Comparison of ENCODE assay signal across 20 cellular contexts in genomic region chr3:169250000-169250399, GRCh38.
"Had no signal": no experiment of that assay in that cellular context is flagged by ENCODE, and none has a peak within 500 bp of the region (broad histone marks: within the 10 kb centered on the region; RNA-seq: fewer than 3 reads in every experiment).

No MANE protein-coding gene starts in this region.

- H3K4me3 Mint-ChIP-seq: activated naive CD8-positive, alpha-beta T cell treated with anti-CD3 and anti-CD28 coated beads for 36 hours; activated T-cell treated with anti-CD3 and anti-CD28 coated beads, Interleukin-2, amount 50 U/mL, for 4 hours; mesothelial cell of epicardium; naive thymus-derived CD8-positive, alpha-beta T cell; stimulated activated naive B cell treated with anti-CD40 and anti-IgM and Interleukin-4, amounts not matched to agents 10 μg/mL and 1 μg/mL and 100 μg/mL, for 72 hours had no signal

- H3K27me3 Mint-ChIP-seq: activated naive CD8-positive, alpha-beta T cell treated with anti-CD3 and anti-CD28 coated beads for 36 hours; stimulated activated naive B cell treated with anti-CD40 and anti-IgM and Interleukin-4, amounts not matched to agents 10 μg/mL and 1 μg/mL and 100 μg/mL, for 72 hours had no signal

- H3K27ac Mint-ChIP-seq: activated naive CD8-positive, alpha-beta T cell treated with anti-CD3 and anti-CD28 coated beads for 36 hours; mesothelial cell of epicardium; naive thymus-derived CD8-positive, alpha-beta T cell; stimulated activated naive B cell treated with anti-CD40 and anti-IgM and Interleukin-4, amounts not matched to agents 10 μg/mL and 1 μg/mL and 100 μg/mL, for 72 hours had no signal

- DNase-seq: activated CD4-positive, alpha-beta T cell treated with anti-CD3 and anti-CD28 coated beads for 4 hours; activated CD4-positive, alpha-beta T cell treated with anti-CD3 and anti-CD28 coated beads, Interleukin-2, amount 50 U/mL, for 48 hours; activated CD4-positive, CD25-positive, alpha-beta regulatory T cell; activated CD8-positive, alpha-beta memory T cell treated with anti-CD3 and anti-CD28 coated beads, Interleukin-2, amount 50 U/mL, for 48 hours; activated naive CD4-positive, alpha-beta T cell treated with Interleukin-2 at 50 U/mL for 16 hours; activated naive CD8-positive, alpha-beta T cell treated with anti-CD3 and anti-CD28 coated beads for 36 hours; activated T-cell treated with anti-CD3 and anti-CD28 coated beads, Interleukin-2, amount 50 U/mL, for 4 hours; central memory CD4-positive, alpha-beta T cell; effector memory CD4-positive, alpha-beta T cell; foreskin keratinocyte; kidney; left ventricle myocardium inferior; naive thymus-derived CD8-positive, alpha-beta T cell; posterior cingulate gyrus; stimulated activated CD4-positive, alpha-beta T cell treated with anti-CD3 and anti-CD28 coated beads, Interleukin-2, amount 100 ng/mL, for 48 hours; stimulated activated CD8-positive, alpha-beta memory T cell treated with anti-CD3 and anti-CD28 coated beads, Interleukin-4, amount 100 ng/mL, for 48 hours; stimulated activated naive B cell treated with anti-CD40 and anti-IgM and Interleukin-4, amounts not matched to agents 10 μg/mL and 1 μg/mL and 100 μg/mL, for 72 hours; transverse colon; uterus had no signal

- ATAC-seq: activated T-cell treated with anti-CD3 and anti-CD28 coated beads, Interleukin-2, amount 50 U/mL, for 4 hours; foreskin keratinocyte; naive thymus-derived CD8-positive, alpha-beta T cell; stimulated activated naive B cell treated with anti-CD40 and anti-IgM and Interleukin-4, amounts not matched to agents 10 μg/mL and 1 μg/mL and 100 μg/mL, for 72 hours had no signal

- H3K9me3 Mint-ChIP-seq: activated naive CD8-positive, alpha-beta T cell treated with anti-CD3 and anti-CD28 coated beads for 36 hours; activated T-cell treated with anti-CD3 and anti-CD28 coated beads, Interleukin-2, amount 50 U/mL, for 4 hours; mesothelial cell of epicardium; naive thymus-derived CD8-positive, alpha-beta T cell; stimulated activated naive B cell treated with anti-CD40 and anti-IgM and Interleukin-4, amounts not matched to agents 10 μg/mL and 1 μg/mL and 100 μg/mL, for 72 hours had no signal

- H3K4me1 Mint-ChIP-seq: activated naive CD8-positive, alpha-beta T cell treated with anti-CD3 and anti-CD28 coated beads for 36 hours; mesothelial cell of epicardium; naive thymus-derived CD8-positive, alpha-beta T cell had no signal

- H3K36me3 Mint-ChIP-seq: activated naive CD8-positive, alpha-beta T cell treated with anti-CD3 and anti-CD28 coated beads for 36 hours; mesothelial cell of epicardium; naive thymus-derived CD8-positive, alpha-beta T cell; stimulated activated naive B cell treated with anti-CD40 and anti-IgM and Interleukin-4, amounts not matched to agents 10 μg/mL and 1 μg/mL and 100 μg/mL, for 72 hours had no signal
